In genomic region chr6:159715168-159715567, GRCh38 we compare ENCODE assay signal across 15 cellular contexts. TPM values are rescaled to one million over a fixed set of nuclear protein-coding genes. Genes with fewer than 3 reads are reported as not detected.
A peak's percentile ranks its signal among the peaks of the same experiment; 100 is the strongest.
DNase-seq lines count a peak whose midpoint lies in the region; ATAC-seq and TF ChIP-seq lines count a peak whose summit lies in the region.
"Had no signal": no experiment of that assay in that cellular context is flagged by ENCODE, and none has a peak within 500 bp of the region (broad histone marks: within the 10 kb centered on the region; RNA-seq: fewer than 3 reads in every experiment).

No MANE protein-coding gene starts in this region.

- no peak for TF ChIP-seq POLR2A in heart left ventricle (IDR thresholded peaks at IDR 0.05)
- no peak for TF ChIP-seq POLR2A in body of pancreas (IDR thresholded peaks at IDR 0.05)

- ATAC-seq in heart left ventricle (no peak), body of pancreas (no peak), upper lobe of right lung (peak; percentile 60)
- ATAC-seq: A549; CD8-positive, alpha-beta T cell had no signal

- intact Hi-C loops in heart left ventricle (cut with DNase I): no loop called here
- intact Hi-C loops in cardiac septum (cut with DNase I): no loop called here
- intact Hi-C loops in body of pancreas (cut with DNase I): no loop called here
- intact Hi-C loops in upper lobe of right lung (cut with DNase I): no loop called here

- no peak for TF ChIP-seq CTCF in heart left ventricle (IDR thresholded peaks at IDR 0.05)
- TF ChIP-seq CTCF in body of pancreas (IDR thresholded peaks at IDR 0.05): no peak
- peak; percentile 63 for TF ChIP-seq CTCF in neutrophil (IDR thresholded peaks at IDR 0.05)
- TF ChIP-seq CTCF in upper lobe of right lung (IDR thresholded peaks at IDR 0.05): no peak

- no peaks in the 10 kb centered on the region for H3K36me3 ChIP-seq in heart left ventricle
- no peaks in the 10 kb centered on the region for H3K36me3 ChIP-seq in body of pancreas (replicated peaks in 1 of 2; ENCODE audit: insufficient read depth in 1 of 2, low read depth in 2 of 2)
- no peaks in the 10 kb centered on the region for H3K36me3 ChIP-seq in neutrophil
- no peaks in the 10 kb centered on the region for H3K36me3 ChIP-seq in upper lobe of right lung
- H3K36me3 ChIP-seq: thyroid gland had no signal

- no peak for DNase-seq in heart left ventricle
- no peak for DNase-seq in cardiac septum (ENCODE audit: low spot score)
- no peak for DNase-seq in body of pancreas
- DNase-seq in upper lobe of right lung: no peak
- DNase-seq in NCI-H146 treated with DMSO at 0.1 percent for 48 hours (lab: John Stamatoyannopoulos, UW; ENCODE audit: unreplicated experiment): no peak
- DNase-seq in HPDE6-E6E7 (ENCODE audit: extremely low spot score): no peak
- DNase-seq in activated CD4-positive, alpha-beta T cell treated with anti-CD3 and anti-CD28 coated beads for 4 hours: no peak
- DNase-seq: activated B cell treated with CpG ODN at 0.5 μM for 24 hours; CD8-positive, alpha-beta T cell; DND-41; immature natural killer cell; NCI-H1436; thyroid gland had no signal

- H3K27ac ChIP-seq in heart left ventricle (peak overlapping the region in 7 of 12 donors; percentile 1 to 90 (median 77)), body of pancreas (peak overlapping the region in 3 of 4 donors; percentile 63 to 85 (median 74)), neutrophil (peak overlapping the region; percentile 93), upper lobe of right lung (peak overlapping the region; percentile 71)

- H3K4me3 ChIP-seq in heart left ventricle (no peak overlapping the region), body of pancreas (no peak overlapping the region), neutrophil (ENCODE audit: low read depth in 1 of 2, low read length in 1 of 2) (peak overlapping the region; percentile 52 to 54), upper lobe of right lung (no peak overlapping the region)
- H3K4me3 ChIP-seq: A549, thyroid gland had no signal

- 69 to 97% (median 78%) methylated on average over 3 of the region's 3 CpGs for WGBS in heart left ventricle, 4 donors
- 72 to 74% methylated on average over 3 of the region's 3 CpGs for WGBS in body of pancreas, 2 donors

- H3K27me3 ChIP-seq in heart left ventricle: no peaks in the 10 kb centered on the region
- no peaks in the 10 kb centered on the region for H3K27me3 ChIP-seq in body of pancreas
- no peaks in the 10 kb centered on the region for H3K27me3 ChIP-seq in neutrophil
- no peaks in the 10 kb centered on the region for H3K27me3 ChIP-seq in upper lobe of right lung
- H3K27me3 ChIP-seq: thyroid gland had no signal

- H3K4me1 ChIP-seq in heart left ventricle (peaks cover 4 to 43% (median 23%) of the 10 kb centered on the region in 12 donors), body of pancreas (peaks cover 53% of the 10 kb centered on the region), neutrophil (ENCODE audit: control insufficient read depth in 1 of 2, insufficient read depth in 1 of 2, low read depth in 1 of 2, low read length in 1 of 2) (peaks cover 37 to 43% of the 10 kb centered on the region in 2 experiments), upper lobe of right lung (peaks cover 26% of the 10 kb centered on the region)

- H3K9me3 ChIP-seq in heart left ventricle (no peaks in the 10 kb centered on the region), body of pancreas (no peaks in the 10 kb centered on the region), neutrophil (no peaks in the 10 kb centered on the region), upper lobe of right lung (no peaks in the 10 kb centered on the region)
- H3K9me3 ChIP-seq: A549, thyroid gland had no signal

RNA-seq across cellular contexts. Expression of gene WTAP, which starts 12.1 kb away (rescaled TPM):
- total RNA-seq in heart left ventricle: 10 to 100 TPM; 39.0 to 70.2 (median 48.2) TPM
- polyA plus RNA-seq in heart left ventricle: 10 to 100 TPM; 30.7 to 75.3 TPM
- total RNA-seq in cardiac septum: 49.4 TPM
- 10 to 100 TPM; 56.8 to 58.7 TPM for total RNA-seq in body of pancreas
- 77.4 TPM for total RNA-seq in upper lobe of right lung

RNA-seq across cellular contexts. Expression of gene SOD2, which starts 22.1 kb away (rescaled TPM):
- 1,000 to 10,000 TPM in 1 of 9 donors, 100 to 1,000 TPM in 8; 599 to 1,000 (median 741) TPM for total RNA-seq in heart left ventricle
- polyA plus RNA-seq in heart left ventricle: 100 to 1,000 TPM; 263 to 459 TPM
- total RNA-seq in cardiac septum: 666 TPM
- 100 to 1,000 TPM in 1 of 2 donors, 10 to 100 TPM in 1; 70.5 to 171 TPM for total RNA-seq in body of pancreas
- total RNA-seq in upper lobe of right lung: 374 TPM

RNA-seq across cellular contexts. Expression of gene ACAT2, which starts 46.7 kb away (rescaled TPM):
- total RNA-seq in heart left ventricle (1 to 10 TPM; 1.3 to 9.9 (median 7.3) TPM), cardiac septum (8.7 TPM), body of pancreas (10 to 100 TPM in 1 of 2 donors, 1 to 10 TPM in 1; 7.3 to 16.2 TPM), upper lobe of right lung (52.6 TPM)
- polyA plus RNA-seq in heart left ventricle: 10 to 100 TPM in 1 of 2 donors, 1 to 10 TPM in 1; 2.8 to 18.1 TPM

Comparison
In these comparisons a context has a peak if more than half of its experiments do, and no peak if none do; other contexts are left out.
1. H3K4me3 ChIP-seq: peak in neutrophil (2 of 2); none in heart left ventricle (0 of 12), body of pancreas (0 of 2) and upper lobe of right lung (single experiment).
2. Peak in every context shown above with its lines, with median percentiles within 50 percentile points of each other: H3K27ac ChIP-seq.